Comparison of ENCODE assay signal across 17 cellular contexts in the genomic region with DNA sequence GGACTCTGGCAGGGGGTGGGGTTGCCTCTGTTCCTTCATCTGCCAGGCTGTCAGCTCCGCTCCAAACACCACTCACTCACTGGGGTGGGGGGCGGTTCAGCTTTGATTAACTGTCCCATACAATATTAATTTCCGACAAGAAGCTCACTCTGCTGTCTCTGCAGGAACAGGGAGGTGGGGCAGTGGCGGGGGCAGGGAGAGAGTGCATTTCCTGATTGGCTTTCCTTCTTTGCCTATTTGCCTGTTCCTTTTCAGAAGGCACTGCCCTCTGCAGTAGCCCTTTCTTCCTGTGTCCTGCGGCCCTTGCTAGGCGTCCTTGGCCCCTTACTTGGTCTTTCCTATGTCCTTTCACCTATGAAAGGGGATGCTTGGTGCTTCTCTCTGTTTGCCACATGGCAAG.
"Had no signal": no experiment of that assay in that cellular context is flagged by ENCODE, and none has a peak within 500 bp of the region (broad histone marks: within the 10 kb centered on the region; RNA-seq: fewer than 3 reads in every experiment).

No MANE protein-coding gene starts in this region.

- H3K4me3 Mint-ChIP-seq: activated CD4-positive, alpha-beta T cell treated with anti-CD3 and anti-CD28 coated beads for 36 hours; activated CD8-positive, alpha-beta T cell treated with anti-CD3 and anti-CD28 coated beads, Interleukin-2, amount 10 ng/mL, durations not matched to agents 7 days and 5 days; activated naive CD8-positive, alpha-beta T cell treated with anti-CD3 and anti-CD28 coated beads, Interleukin-2, amount 50 U/mL, for 24 hours; activated T-helper 1 cell treated with anti-CD3 and anti-CD28 coated beads, Interleukin-12 subunit alpha, Interleukin-12 subunit beta, Interleukin-2, Interleukin-4 antibody, amounts not matched to agents 30 ng/mL and 10 ng/mL and 1 ng/mL, durations not matched to agents 14 hours and 24 hours and 36 hours; immature natural killer cell; naive thymus-derived CD8-positive, alpha-beta T cell; stimulated activated naive CD8-positive, alpha-beta T cell treated with anti-CD3 and anti-CD28 coated beads, Interleukin-15, Interleukin-2, amounts not matched to agents 100 ng/mL and 50 ng/mL, for 24 hours had no signal

- H3K36me3 Mint-ChIP-seq: immature natural killer cell; naive thymus-derived CD8-positive, alpha-beta T cell had no signal

- ATAC-seq: activated CD4-positive, alpha-beta T cell treated with anti-CD3 and anti-CD28 coated beads for 36 hours; activated CD8-positive, alpha-beta T cell treated with anti-CD3 and anti-CD28 coated beads, Interleukin-2, amount 10 ng/mL, durations not matched to agents 7 days and 5 days; activated naive CD8-positive, alpha-beta T cell treated with anti-CD3 and anti-CD28 coated beads, Interleukin-2, amount 50 U/mL, for 24 hours; left cardiac atrium; naive thymus-derived CD8-positive, alpha-beta T cell had no signal

- H3K4me1 Mint-ChIP-seq: activated CD4-positive, alpha-beta T cell treated with anti-CD3 and anti-CD28 coated beads for 36 hours; activated naive CD8-positive, alpha-beta T cell treated with anti-CD3 and anti-CD28 coated beads, Interleukin-2, amount 50 U/mL, for 24 hours; immature natural killer cell; naive thymus-derived CD8-positive, alpha-beta T cell had no signal

- H3K9me3 Mint-ChIP-seq: activated naive CD8-positive, alpha-beta T cell treated with anti-CD3 and anti-CD28 coated beads, Interleukin-2, amount 50 U/mL, for 24 hours; activated T-helper 1 cell treated with anti-CD3 and anti-CD28 coated beads, Interleukin-12 subunit alpha, Interleukin-12 subunit beta, Interleukin-2, Interleukin-4 antibody, amounts not matched to agents 30 ng/mL and 10 ng/mL and 1 ng/mL, durations not matched to agents 14 hours and 24 hours and 36 hours; naive thymus-derived CD8-positive, alpha-beta T cell; stimulated activated naive CD8-positive, alpha-beta T cell treated with anti-CD3 and anti-CD28 coated beads, Interleukin-15, Interleukin-2, amounts not matched to agents 100 ng/mL and 50 ng/mL, for 24 hours had no signal

- H3K27me3 ChIP-seq: cardiac muscle cell had no signal

- DNase-seq: activated CD4-positive, alpha-beta T cell treated with anti-CD3 and anti-CD28 coated beads for 36 hours; activated CD8-positive, alpha-beta T cell treated with anti-CD3 and anti-CD28 coated beads, Interleukin-2, amount 10 ng/mL, durations not matched to agents 7 days and 5 days; activated naive CD4-positive, alpha-beta T cell treated with Interleukin-2 at 50 U/mL for 16 hours; activated naive CD8-positive, alpha-beta T cell treated with anti-CD3 and anti-CD28 coated beads, Interleukin-2, amount 50 U/mL, for 24 hours; cortex of kidney; effector CD8-positive, alpha-beta T cell; hippocampal formation; immature natural killer cell; left cardiac atrium; naive thymus-derived CD8-positive, alpha-beta T cell; stimulated activated CD4-positive, alpha-beta T cell treated with anti-CD3 and anti-CD28 coated beads, Interleukin-4, amount 100 ng/mL, for 1 hour; T-helper 9 cell had no signal

- FAIRE-seq: astrocyte had no signal

- H3K27ac ChIP-seq: cardiac muscle cell, epithelial cell of prostate had no signal

- H3K27ac Mint-ChIP-seq: activated CD4-positive, alpha-beta T cell treated with anti-CD3 and anti-CD28 coated beads for 36 hours; activated CD8-positive, alpha-beta T cell treated with anti-CD3 and anti-CD28 coated beads, Interleukin-2, amount 10 ng/mL, durations not matched to agents 7 days and 5 days; activated naive CD8-positive, alpha-beta T cell treated with anti-CD3 and anti-CD28 coated beads, Interleukin-2, amount 50 U/mL, for 24 hours; activated T-helper 1 cell treated with anti-CD3 and anti-CD28 coated beads, Interleukin-12 subunit alpha, Interleukin-12 subunit beta, Interleukin-2, Interleukin-4 antibody, amounts not matched to agents 30 ng/mL and 10 ng/mL and 1 ng/mL, durations not matched to agents 14 hours and 24 hours and 36 hours; immature natural killer cell; naive thymus-derived CD8-positive, alpha-beta T cell; stimulated activated naive CD8-positive, alpha-beta T cell treated with anti-CD3 and anti-CD28 coated beads, Interleukin-15, Interleukin-2, amounts not matched to agents 100 ng/mL and 50 ng/mL, for 24 hours had no signal
